8 cellular contexts compared by ENCODE assay signal in the genomic region with DNA sequence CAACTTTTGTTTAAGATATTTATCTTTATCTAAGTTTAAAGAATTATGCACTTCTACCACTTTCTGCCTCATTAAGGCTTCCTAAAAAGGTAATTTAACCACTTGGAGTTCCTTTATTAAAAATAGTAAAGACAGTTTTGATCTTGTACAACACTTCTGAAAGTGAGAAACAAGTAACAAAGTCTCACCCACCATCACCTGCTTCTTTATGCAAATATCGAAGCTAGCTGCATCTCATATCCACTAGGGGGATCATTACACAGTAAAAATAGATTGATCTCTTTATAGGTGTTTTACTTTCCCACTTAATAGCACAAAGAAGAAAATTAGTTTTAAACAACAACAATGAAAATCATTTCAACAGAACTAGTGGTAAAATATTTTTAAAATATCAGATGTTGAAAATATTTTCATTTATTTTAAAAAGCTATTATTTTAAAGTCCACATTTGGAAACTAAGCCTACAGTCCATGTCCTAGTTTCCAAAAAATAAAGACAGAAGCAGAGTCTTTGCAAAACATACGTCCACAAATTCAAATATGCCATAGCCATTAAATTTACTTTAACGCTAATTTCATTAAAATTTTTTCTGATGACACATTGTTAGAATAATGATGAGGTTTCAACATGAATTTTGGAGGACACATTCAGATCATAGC.
A peak's percentile ranks its signal among the peaks of the same experiment; 100 is the strongest.
DNase-seq lines count a peak whose midpoint lies in the region; ATAC-seq and TF ChIP-seq lines count a peak whose summit lies in the region.

No MANE protein-coding gene starts in this region.

- no peaks in the 10 kb centered on the region for H3K4me1 ChIP-seq in Peyer's patch

- no peaks in the 10 kb centered on the region for H3K9me3 ChIP-seq in Peyer's patch

- peaks cover 1% of the 10 kb centered on the region for H3K9me3 Mint-ChIP-seq in glutamatergic neuron (ENCODE audit: unreplicated experiment)
- H3K9me3 Mint-ChIP-seq in activated CD4-positive, alpha-beta T cell treated with anti-CD3 and anti-CD28 coated beads for 36 hours (ENCODE audit: low read depth): no peaks in the 10 kb centered on the region

- H3K36me3 ChIP-seq in Peyer's patch: no peaks in the 10 kb centered on the region

- intact Hi-C loops in activated CD4-positive, alpha-beta T cell treated with anti-CD3 and anti-CD28 coated beads for 36 hours (cut with DNase I, micrococcal nuclease): loop anchor here in 1 of 2 experiments (5.0 kb wide), 1 partner anchor 668 kb away; no protein-coding TSS in a partner anchor
- intact Hi-C loops in Right ventricle myocardium inferior (cut with DNase I): no loop called here

- no peak overlapping the region for H3K27ac ChIP-seq in Peyer's patch

- DNase-seq in GM03348 (ENCODE audit: low spot score) (peak; percentile 7), GM20000 (ENCODE audit: low spot score) (peak; percentile 42), Peyer's patch (no peak), glutamatergic neuron (no peak), middle frontal gyrus (ENCODE audit: extremely low spot score, low spot score) (no peak), Right ventricle myocardium inferior (ENCODE audit: missing footprints) (no peak)
- DNase-seq in activated CD4-positive, alpha-beta T cell treated with anti-CD3 and anti-CD28 coated beads for 36 hours: no peak

- H3K27me3 ChIP-seq in Peyer's patch: no peaks in the 10 kb centered on the region

- H3K4me3 Mint-ChIP-seq in glutamatergic neuron (ENCODE audit: unreplicated experiment): no peak overlapping the region
- no peak overlapping the region for H3K4me3 Mint-ChIP-seq in activated CD4-positive, alpha-beta T cell treated with anti-CD3 and anti-CD28 coated beads for 36 hours

- H3K27ac Mint-ChIP-seq in glutamatergic neuron (ENCODE audit: unreplicated experiment): no peak overlapping the region
- H3K27ac Mint-ChIP-seq in activated CD4-positive, alpha-beta T cell treated with anti-CD3 and anti-CD28 coated beads for 36 hours: no peak overlapping the region

- CTCF ChIA-PET in activated CD4-positive, alpha-beta T cell treated with anti-CD3 and anti-CD28 coated beads for 36 hours (lab: Charles Lee): interaction anchor here (0.5 to 0.9 kb wide), 3 partner anchors 16 to 124 kb away, joined by 3 read pairs; no protein-coding TSS in a partner anchor

- H3K36me3 Mint-ChIP-seq in glutamatergic neuron (ENCODE audit: unreplicated experiment): no peaks in the 10 kb centered on the region
- no peaks in the 10 kb centered on the region for H3K36me3 Mint-ChIP-seq in activated CD4-positive, alpha-beta T cell treated with anti-CD3 and anti-CD28 coated beads for 36 hours (ENCODE audit: low read depth)

- H3K27me3 Mint-ChIP-seq in glutamatergic neuron (ENCODE audit: unreplicated experiment): no peaks in the 10 kb centered on the region
- no peaks in the 10 kb centered on the region for H3K27me3 Mint-ChIP-seq in activated CD4-positive, alpha-beta T cell treated with anti-CD3 and anti-CD28 coated beads for 36 hours

- TF ChIP-seq CTCF in GM20000 (IDR thresholded peaks at IDR 0.05; ENCODE audit: extremely low read depth, missing control alignments) (peak; percentile 27), Peyer's patch (IDR thresholded peaks at IDR 0.05) (peak in 4 of 6 experiments; percentile 32 to 68 (median 62)), glutamatergic neuron (IDR thresholded peaks at IDR 0.05; ENCODE audit: partially characterized antibody, unreplicated experiment) (peak; percentile 65)

- POLR2A ChIA-PET in activated CD4-positive, alpha-beta T cell treated with anti-CD3 and anti-CD28 coated beads for 36 hours (lab: Charles Lee): no interaction called here

- ATAC-seq in HG03469 (IDR thresholded peaks at IDR 0.05; ENCODE audit: unreplicated experiment): peak; percentile 95
- ATAC-seq in activated CD4-positive, alpha-beta T cell treated with anti-CD3 and anti-CD28 coated beads for 36 hours: no peak
- ATAC-seq in Right ventricle myocardium inferior: no peak

- H3K4me3 ChIP-seq in Peyer's patch: no peak overlapping the region

- peaks cover 5% of the 10 kb centered on the region for H3K4me1 Mint-ChIP-seq in glutamatergic neuron (ENCODE audit: low read depth, unreplicated experiment)
- no peaks in the 10 kb centered on the region for H3K4me1 Mint-ChIP-seq in activated CD4-positive, alpha-beta T cell treated with anti-CD3 and anti-CD28 coated beads for 36 hours

- no peak for TF ChIP-seq POLR2A in Peyer's patch (IDR thresholded peaks at IDR 0.05)

Comparison
In these comparisons a context has a peak if more than half of its experiments do, and no peak if none do; other contexts are left out.
1. DNase-seq: peak in GM03348 (single experiment) and GM20000 (single experiment); none in Peyer's patch (0 of 3), glutamatergic neuron (single experiment), middle frontal gyrus (single experiment), activated CD4-positive, alpha-beta T cell treated with anti-CD3 and anti-CD28 coated beads for 36 hours (single experiment) and Right ventricle myocardium inferior (single experiment).
2. Peak in every context shown above with its lines, with median percentiles within 50 percentile points of each other: CTCF ChIP-seq.